In the genomic region with DNA sequence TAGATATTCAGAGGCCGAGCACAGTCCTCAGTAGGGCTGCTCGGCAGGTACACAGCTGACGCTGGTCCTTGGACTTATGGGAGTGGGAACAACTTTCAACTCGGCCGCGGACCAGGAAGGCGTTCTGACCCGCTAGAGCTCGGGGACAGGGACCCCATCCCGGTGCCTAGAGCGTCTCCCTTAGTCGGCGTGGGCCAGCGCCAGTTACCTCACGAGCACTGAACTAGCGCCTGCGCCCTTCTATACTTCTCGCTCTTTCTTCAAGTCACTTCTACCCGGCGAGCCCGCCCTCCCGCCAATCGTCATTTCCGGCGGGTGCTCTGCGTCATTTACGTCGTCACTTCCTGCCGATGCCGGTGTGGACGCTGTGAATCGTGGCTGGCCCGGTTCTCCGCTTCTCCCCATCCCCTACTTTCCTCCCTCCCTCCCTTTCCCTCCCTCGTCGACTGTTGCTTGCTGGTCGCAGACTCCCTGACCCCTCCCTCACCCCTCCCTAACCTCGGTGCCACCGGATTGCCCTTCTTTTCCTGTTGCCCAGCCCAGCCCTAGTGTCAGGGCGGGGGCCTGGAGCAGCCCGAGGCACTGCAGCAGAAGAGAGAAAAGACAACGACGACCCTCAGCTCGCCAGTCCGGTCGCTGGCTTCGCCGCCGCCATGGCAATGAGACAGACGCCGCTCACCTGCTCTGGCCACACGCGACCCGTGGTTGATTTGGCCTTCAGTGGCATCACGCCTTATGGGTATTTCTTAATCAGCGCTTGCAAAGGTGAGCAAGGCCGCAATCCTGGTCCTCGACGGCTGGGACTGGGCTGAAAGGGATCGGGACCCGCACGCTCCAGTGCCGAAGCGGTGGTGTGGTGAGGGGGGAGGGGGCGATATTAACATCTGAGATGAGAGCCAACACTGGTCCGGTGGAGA, we compare ENCODE assay signal across 8 cellular contexts. TPM values are rescaled to one million over a fixed set of nuclear protein-coding genes. Genes with fewer than 3 reads are reported as not detected.
DNase-seq lines count a peak whose midpoint lies in the region; ATAC-seq, FAIRE-seq and TF ChIP-seq lines count a peak whose summit lies in the region.

A gene with protein sequence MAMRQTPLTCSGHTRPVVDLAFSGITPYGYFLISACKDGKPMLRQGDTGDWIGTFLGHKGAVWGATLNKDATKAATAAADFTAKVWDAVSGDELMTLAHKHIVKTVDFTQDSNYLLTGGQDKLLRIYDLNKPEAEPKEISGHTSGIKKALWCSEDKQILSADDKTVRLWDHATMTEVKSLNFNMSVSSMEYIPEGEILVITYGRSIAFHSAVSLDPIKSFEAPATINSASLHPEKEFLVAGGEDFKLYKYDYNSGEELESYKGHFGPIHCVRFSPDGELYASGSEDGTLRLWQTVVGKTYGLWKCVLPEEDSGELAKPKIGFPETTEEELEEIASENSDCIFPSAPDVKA (plus strand): TSS at position 333 of the 917 bp plus-strand sequence. CDS start 321 bp downstream, at position 654.

- TF ChIP-seq CTCF in esophagus muscularis mucosa (IDR thresholded peaks at IDR 0.05) = no peak

- peak; percentile 93 for DNase-seq in DMS79 (lab: John Stamatoyannopoulos, UW)
- peak; percentile 91 for DNase-seq in RCC 7860 (ENCODE audit: low spot score)
- peak; percentile 94 to 97 for DNase-seq in activated T-cell treated with anti-CD3 and anti-CD28 coated beads, Interleukin-2, amount 50 U/mL, for 72 hours
- DNase-seq in esophagus muscularis mucosa (ENCODE audit: extremely low spot score) = peak; percentile 100
- DNase-seq in myocyte (ENCODE audit: low read depth) = peak; percentile 98
- DNase-seq in stimulated activated CD8-positive, alpha-beta memory T cell treated with anti-CD3 and anti-CD28 coated beads, Interleukin-7, amount 100 ng/mL, for 48 hours (ENCODE audit: extremely low read depth in 1 of 2, low read depth in 1 of 2) = peak; percentile 87 to 90

- H3K4me1 ChIP-seq in esophagus muscularis mucosa = peaks cover 17 to 50% (median 46%) of the 10 kb centered on the region in 4 donors

- no peak for TF ChIP-seq EP300 in esophagus muscularis mucosa (IDR thresholded peaks at IDR 0.05)

- WGBS in esophagus muscularis mucosa = under 1% methylated on average over 43 of the region's 66 CpGs

- FAIRE-seq in RCC 7860 (lab: Jason Lieb, UNC) = peak; percentile 75

- H3K36me3 ChIP-seq in KOPT-K1 (ENCODE audit: insufficient read depth, low read length) (peaks cover 35% of the 10 kb centered on the region), esophagus muscularis mucosa (no peaks in the 10 kb centered on the region)

- no peaks in the 10 kb centered on the region for H3K27me3 ChIP-seq in esophagus muscularis mucosa

- H3K4me3 ChIP-seq in esophagus muscularis mucosa = peak within 1 kb of the TSS; percentile 77 to 90 (median 86)

- TF ChIP-seq POLR2A in esophagus muscularis mucosa (IDR thresholded peaks at IDR 0.05; ENCODE audit: low read depth) = peak; percentile 91

- H3K9me3 ChIP-seq in KOPT-K1 (ENCODE audit: insufficient read depth, low read length, poor library complexity, severe bottlenecking) = no peaks in the 10 kb centered on the region
- H3K9me3 ChIP-seq in esophagus muscularis mucosa = no peaks in the 10 kb centered on the region

- peak within 1 kb of the TSS; percentile 76 for H3K27ac ChIP-seq in KOPT-K1 (ENCODE audit: low read depth, low read length, poor library complexity, severe bottlenecking)
- H3K27ac ChIP-seq in esophagus muscularis mucosa (replicated peaks in 1 of 4) = peak within 1 kb of the TSS; percentile 96 to 99 (median 98)

- H3K36me3 Mint-ChIP-seq in activated T-cell treated with anti-CD3 and anti-CD28 coated beads, Interleukin-2, amount 50 U/mL, for 72 hours (ENCODE audit: insufficient read depth in 2 of 2) = peaks cover 13 to 14% of the 10 kb centered on the region in 2 donors

- peak within 1 kb of the TSS; percentile 92 to 99 for H3K4me3 Mint-ChIP-seq in activated T-cell treated with anti-CD3 and anti-CD28 coated beads, Interleukin-2, amount 50 U/mL, for 72 hours

- peak within 1 kb of the TSS; percentile 97 for H3K27ac Mint-ChIP-seq in activated T-cell treated with anti-CD3 and anti-CD28 coated beads, Interleukin-2, amount 50 U/mL, for 72 hours

- no peaks in the 10 kb centered on the region for H3K9me3 Mint-ChIP-seq in activated T-cell treated with anti-CD3 and anti-CD28 coated beads, Interleukin-2, amount 50 U/mL, for 72 hours

- ATAC-seq in GM21786 (IDR thresholded peaks at IDR 0.05; ENCODE audit: unreplicated experiment) = peak; percentile 96
- peak; percentile 97 to 98 for ATAC-seq in activated T-cell treated with anti-CD3 and anti-CD28 coated beads, Interleukin-2, amount 50 U/mL, for 72 hours (replicated peaks in 1 of 2)

- no peaks in the 10 kb centered on the region for H3K27me3 Mint-ChIP-seq in activated T-cell treated with anti-CD3 and anti-CD28 coated beads, Interleukin-2, amount 50 U/mL, for 72 hours (ENCODE audit: low read depth)

- H3K4me1 Mint-ChIP-seq in activated T-cell treated with anti-CD3 and anti-CD28 coated beads, Interleukin-2, amount 50 U/mL, for 72 hours (ENCODE audit: low read depth) = peaks cover 55% of the 10 kb centered on the region

- intact Hi-C loops in esophagus muscularis mucosa (cut with DNase I) = no loop called here

RNA-seq across cellular contexts. Expression of the gene that starts here (rescaled TPM):
- total RNA-seq in activated T-cell treated with anti-CD3 and anti-CD28 coated beads, Interleukin-2, amount 50 U/mL, for 72 hours = 100 to 1,000 TPM in 1 of 2 donors, 10 to 100 TPM in 1; 95.6 to 104 TPM
- total RNA-seq in esophagus muscularis mucosa (10 to 100 TPM; 63.9 to 78.5 (median 74.0) TPM), myocyte (116 and 121 TPM in 2 replicates)
- 165 TPM for polyA plus RNA-seq in myocyte (2012)

Comparison
In these comparisons a context has a peak if more than half of its experiments do, and no peak if none do; other contexts are left out.
1. Peak in every context shown above with its lines: DNase-seq, ATAC-seq, H3K4me3 ChIP-seq and H3K27ac ChIP-seq.